Comparison of ENCODE assay signal across 8 cellular contexts in the genomic region with DNA sequence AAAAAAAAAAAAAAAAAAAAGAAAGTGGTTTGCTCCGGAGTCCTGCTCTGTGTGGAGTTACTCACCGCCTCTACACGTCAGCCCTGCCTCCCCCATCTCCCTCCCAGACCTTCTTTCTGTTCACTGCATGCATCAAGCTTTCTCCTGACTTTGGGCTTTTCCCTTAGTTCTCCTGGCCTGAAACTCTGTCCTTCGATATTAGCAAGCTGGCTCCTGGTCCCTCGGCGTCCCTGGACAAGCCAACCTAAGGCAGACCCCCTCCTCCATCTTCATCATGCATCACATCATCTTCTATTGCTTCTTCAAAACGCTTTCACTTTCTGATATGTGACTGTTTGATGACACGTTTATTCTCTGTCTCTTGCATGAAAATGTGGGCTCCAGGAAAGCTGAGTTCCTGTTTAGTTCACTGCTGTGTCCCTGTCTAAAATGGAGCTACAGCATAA. TPM values are rescaled to one million over a fixed set of nuclear protein-coding genes. Genes with fewer than 3 reads are reported as not detected.
DNase-seq lines count a peak whose midpoint lies in the region; ATAC-seq and TF ChIP-seq lines count a peak whose summit lies in the region.

No MANE protein-coding gene starts in this region.

- peak; percentile 89 for ATAC-seq in GM18519 (IDR thresholded peaks at IDR 0.05; ENCODE audit: low FRiP score, unreplicated experiment)
- ATAC-seq in HG02870 (IDR thresholded peaks at IDR 0.05; ENCODE audit: unreplicated experiment), result peak; percentile 75
- no peak for ATAC-seq in psoas muscle

- H2BK15ac ChIP-seq in mesenchymal stem cell (ENCODE audit: low read depth, poor library complexity, severe bottlenecking), result no peak overlapping the region

- no peak overlapping the region for H3K4ac ChIP-seq in mesenchymal stem cell (ENCODE audit: low read depth in 1 of 2, low read length in 2 of 2)

- 85% methylated on average over 8 of the region's 8 CpGs for WGBS in mesenchymal stem cell
- 50% methylated on average over 8 of the region's 8 CpGs for WGBS in SK-N-SH (ENCODE audit: low lambda C conversion rate)
- WGBS in psoas muscle, 3 donors, result 79 to 82% (median 82%) methylated on average over 8 of the region's 8 CpGs

- H3K79me2 ChIP-seq in SK-N-SH (ENCODE audit: insufficient read depth), result no peaks in the 10 kb centered on the region

- H3K4me1 ChIP-seq in mesenchymal stem cell (ENCODE audit: control insufficient read depth, insufficient read depth, low read depth, low read length), result peaks cover 21% of the 10 kb centered on the region
- no peaks in the 10 kb centered on the region for H3K4me1 ChIP-seq in SK-N-SH (ENCODE audit: control insufficient read depth in 1 of 2, insufficient read depth in 2 of 2, low read depth in 1 of 2, low read length in 1 of 2)
- no peaks in the 10 kb centered on the region for H3K4me1 ChIP-seq in psoas muscle

- no peak overlapping the region for H2AFZ ChIP-seq in mesenchymal stem cell (ENCODE audit: low read depth, low read length)
- no peak overlapping the region for H2AFZ ChIP-seq in SK-N-SH (ENCODE audit: low read depth)

- H3K4me2 ChIP-seq in mesenchymal stem cell (ENCODE audit: low read length, poor library complexity, severe bottlenecking), result no peak overlapping the region
- H3K4me2 ChIP-seq in SK-N-SH, result no peak overlapping the region; the same call in 1 of the 2 replicates

- H3K9me3 ChIP-seq in mesenchymal stem cell (ENCODE audit: control insufficient read depth, low read length) (no peaks in the 10 kb centered on the region), SK-N-SH (no peaks in the 10 kb centered on the region), psoas muscle (no peaks in the 10 kb centered on the region)

- H3K14ac ChIP-seq in mesenchymal stem cell (ENCODE audit: low read length in 2 of 2), result no peak overlapping the region

- POLR2A ChIA-PET in SK-N-SH (lab: Yijun Ruan, JAX), result no interaction called here

- TF ChIP-seq RAD21 in SK-N-SH (IDR thresholded peaks at IDR 0.05; ENCODE audit: low read length), result no peak

- H3K4me3 Mint-ChIP-seq in T-helper 2 cell treated with Interferon-gamma antibody and Interleukin-4, amounts not matched to agents 5 μg/mL and 100 μg/mL, for 36 hours, result peak overlapping the region; percentile 72

- H3K4me3 ChIP-seq in mesenchymal stem cell (ENCODE audit: insufficient read depth in 1 of 2, low read depth in 1 of 2, low read length in 2 of 2) (peak overlapping the region in 1 of 2 experiments; percentile 17), SK-N-SH (ENCODE audit: low read depth in 2 of 2, low read length in 1 of 2) (no peak overlapping the region), psoas muscle (no peak overlapping the region)

- intact Hi-C loops in psoas muscle (cut with DNase I), result loop anchor here in 1 of 2 donors (10.0 kb wide), 1 partner anchor 152 kb away; no protein-coding TSS in a partner anchor

- H3K23ac ChIP-seq in mesenchymal stem cell (ENCODE audit: low read length in 2 of 2), result no peak overlapping the region

- H3K9me2 ChIP-seq in SK-N-SH, result no peaks in the 10 kb centered on the region

- H3K9me3 Mint-ChIP-seq in T-helper 2 cell treated with Interferon-gamma antibody and Interleukin-4, amounts not matched to agents 5 μg/mL and 100 μg/mL, for 36 hours, result no peaks in the 10 kb centered on the region

- H3F3A ChIP-seq in SK-N-SH (replicated peaks; ENCODE audit: insufficient read depth), result no peaks in the 10 kb centered on the region

- peaks cover 7% of the 10 kb centered on the region for H3K4me1 Mint-ChIP-seq in T-helper 2 cell treated with Interferon-gamma antibody and Interleukin-4, amounts not matched to agents 5 μg/mL and 100 μg/mL, for 36 hours (ENCODE audit: low read depth)

- TF ChIP-seq EP300 in SK-N-SH (IDR thresholded peaks at IDR 0.05; ENCODE audit: borderline replicate concordance in 1 of 2, low read depth in 1 of 2, low read length in 1 of 2), result no peak

- no peak overlapping the region for H3K18ac ChIP-seq in mesenchymal stem cell (ENCODE audit: low read depth in 1 of 2, low read length in 2 of 2)

- TF ChIP-seq CTCF in SK-N-SH (IDR thresholded peaks at IDR 0.05), result no peak
- TF ChIP-seq CTCF in psoas muscle (IDR thresholded peaks at IDR 0.05), result no peak

- CTCF ChIA-PET in SK-N-SH (lab: Yijun Ruan, JAX), result interaction anchor here (1.2 to 3.5 kb wide), 9 partner anchors 8 to 1131 kb away, joined by 3 to 33 read pairs (median 7); no protein-coding TSS in a partner anchor

- H3K27me3 ChIP-seq in mesenchymal stem cell (ENCODE audit: control insufficient read depth in 1 of 2, insufficient read depth in 1 of 2, low read length in 2 of 2) (no peaks in the 10 kb centered on the region), SK-N-SH (ENCODE audit: insufficient read depth) (no peaks in the 10 kb centered on the region), psoas muscle (ENCODE audit: insufficient read depth in 3 of 3, low read length in 2 of 3) (no peaks in the 10 kb centered on the region)

- no peak overlapping the region for H4K8ac ChIP-seq in mesenchymal stem cell (ENCODE audit: low read length)

- no peak overlapping the region for H2BK120ac ChIP-seq in mesenchymal stem cell (ENCODE audit: low read depth, low read length)

- no peak overlapping the region for H2BK12ac ChIP-seq in mesenchymal stem cell (ENCODE audit: low read length in 2 of 2)

- H3K27ac ChIP-seq in mesenchymal stem cell (ENCODE audit: low read length, poor library complexity, severe bottlenecking), result peak overlapping the region; percentile 28
- no peak overlapping the region for H3K27ac ChIP-seq in SK-N-SH (ENCODE audit: low read depth in 2 of 2, low read length in 1 of 2)
- no peak overlapping the region for H3K27ac ChIP-seq in psoas muscle

- no peak overlapping the region for H4K91ac ChIP-seq in mesenchymal stem cell (ENCODE audit: low read length)

- H3K27ac Mint-ChIP-seq in T-helper 2 cell treated with Interferon-gamma antibody and Interleukin-4, amounts not matched to agents 5 μg/mL and 100 μg/mL, for 36 hours, result peak overlapping the region; percentile 91

- H4K20me1 ChIP-seq in SK-N-SH (ENCODE audit: insufficient read depth), result no peaks in the 10 kb centered on the region

- no peaks in the 10 kb centered on the region for H3K36me3 Mint-ChIP-seq in T-helper 2 cell treated with Interferon-gamma antibody and Interleukin-4, amounts not matched to agents 5 μg/mL and 100 μg/mL, for 36 hours (ENCODE audit: low read depth)

- peaks cover 2% of the 10 kb centered on the region for H3K79me1 ChIP-seq in mesenchymal stem cell (replicated peaks; ENCODE audit: low read length, poor library complexity, severe bottlenecking)

- peak overlapping the region; percentile 53 for H2AK5ac ChIP-seq in mesenchymal stem cell (ENCODE audit: low read length, severe bottlenecking)

- H3K36me3 ChIP-seq in mesenchymal stem cell (ENCODE audit: control insufficient read depth in 1 of 2, insufficient read depth in 2 of 2, low read depth in 1 of 2, low read length in 2 of 2) (peaks cover 0 to 3% of the 10 kb centered on the region in 2 experiments), SK-N-SH (replicated peaks in 1 of 2; ENCODE audit: control insufficient read depth in 1 of 2, insufficient read depth in 2 of 2, low read length in 1 of 2) (no peaks in the 10 kb centered on the region), psoas muscle (ENCODE audit: insufficient read depth in 1 of 2, low read depth in 1 of 2) (no peaks in the 10 kb centered on the region)

- no peak overlapping the region for H2BK5ac ChIP-seq in mesenchymal stem cell (ENCODE audit: low read depth, low read length, poor library complexity, severe bottlenecking)

- H3K9ac ChIP-seq in mesenchymal stem cell (ENCODE audit: low read length) (peak overlapping the region; percentile 23), SK-N-SH (no peak overlapping the region)

- peak; percentile 10 for DNase-seq in T-helper 2 cell treated with Interferon-gamma antibody and Interleukin-4, amounts not matched to agents 5 μg/mL and 100 μg/mL, for 36 hours (ENCODE audit: low spot score)
- DNase-seq in mesenchymal stem cell (peak; percentile 13), SK-N-SH (no peak), midbrain (lab: John Stamatoyannopoulos, UW) (no peak), psoas muscle (no peak), SHP77 treated with DMSO at 0.1 percent for 48 hours (lab: John Stamatoyannopoulos, UW) (no peak)

- H3K27me3 Mint-ChIP-seq in T-helper 2 cell treated with Interferon-gamma antibody and Interleukin-4, amounts not matched to agents 5 μg/mL and 100 μg/mL, for 36 hours (ENCODE audit: low read depth), result no peaks in the 10 kb centered on the region

TF ChIP-seq in SK-N-SH, 30 proteins besides CTCF, POLR2A, EP300 and RAD21 (continues in another document):
- TF ChIP-seq GABPA (IDR thresholded peaks at IDR 0.05; ENCODE audit: low read depth) (no peak), EZH2phosphoT487 (IDR thresholded peaks at IDR 0.05; ENCODE audit: borderline replicate concordance, low read depth) (no peak), REST (IDR thresholded peaks at IDR 0.05; ENCODE audit: low read depth, low read length) (no peak), POLR2AphosphoS5 (IDR thresholded peaks at IDR 0.05; ENCODE audit: low read depth, low read length) (no peak)

RNA-seq across cellular contexts. Expression of gene SLC15A4, which starts 40.6 kb away (rescaled TPM):
- 20.3 TPM for polyA plus RNA-seq in mesenchymal stem cell (2013, experiment 1 of 2)
- 20.9 TPM for polyA plus RNA-seq in mesenchymal stem cell (2013, experiment 2 of 2)
- 14.5 and 20.5 TPM in 2 replicates for polyA plus RNA-seq in SK-N-SH (2012; rRNA removed)
- polyA plus RNA-seq in SK-N-SH (2012; cell fraction: cytosol; rRNA removed), result 13.3 and 15.6 TPM in 2 replicates
- polyA plus RNA-seq in SK-N-SH (2012; cell fraction: nucleus; rRNA removed), result 19.1 and 32.5 TPM in 2 replicates
- 10 to 100 TPM; 21.9 to 54.0 (median 31.9) TPM for total RNA-seq in psoas muscle
- 10 to 100 TPM; 26.9 to 39.7 (median 30.2) TPM for polyA plus RNA-seq in psoas muscle

Comparison
In these comparisons a context has a peak if more than half of its experiments do, and no peak if none do; other contexts are left out.
1. ATAC-seq: peak in GM18519 (single experiment) and HG02870 (single experiment); none in psoas muscle (0 of 4).
2. DNase-seq: peak in T-helper 2 cell treated with Interferon-gamma antibody and Interleukin-4, amounts not matched to agents 5 μg/mL and 100 μg/mL, for 36 hours (single experiment) and mesenchymal stem cell (single experiment); none in SK-N-SH (single experiment), midbrain (single experiment), psoas muscle (0 of 2) and SHP77 treated with DMSO at 0.1 percent for 48 hours (single experiment).